ENCODE assay signal across 8 cellular contexts in the genomic region with DNA sequence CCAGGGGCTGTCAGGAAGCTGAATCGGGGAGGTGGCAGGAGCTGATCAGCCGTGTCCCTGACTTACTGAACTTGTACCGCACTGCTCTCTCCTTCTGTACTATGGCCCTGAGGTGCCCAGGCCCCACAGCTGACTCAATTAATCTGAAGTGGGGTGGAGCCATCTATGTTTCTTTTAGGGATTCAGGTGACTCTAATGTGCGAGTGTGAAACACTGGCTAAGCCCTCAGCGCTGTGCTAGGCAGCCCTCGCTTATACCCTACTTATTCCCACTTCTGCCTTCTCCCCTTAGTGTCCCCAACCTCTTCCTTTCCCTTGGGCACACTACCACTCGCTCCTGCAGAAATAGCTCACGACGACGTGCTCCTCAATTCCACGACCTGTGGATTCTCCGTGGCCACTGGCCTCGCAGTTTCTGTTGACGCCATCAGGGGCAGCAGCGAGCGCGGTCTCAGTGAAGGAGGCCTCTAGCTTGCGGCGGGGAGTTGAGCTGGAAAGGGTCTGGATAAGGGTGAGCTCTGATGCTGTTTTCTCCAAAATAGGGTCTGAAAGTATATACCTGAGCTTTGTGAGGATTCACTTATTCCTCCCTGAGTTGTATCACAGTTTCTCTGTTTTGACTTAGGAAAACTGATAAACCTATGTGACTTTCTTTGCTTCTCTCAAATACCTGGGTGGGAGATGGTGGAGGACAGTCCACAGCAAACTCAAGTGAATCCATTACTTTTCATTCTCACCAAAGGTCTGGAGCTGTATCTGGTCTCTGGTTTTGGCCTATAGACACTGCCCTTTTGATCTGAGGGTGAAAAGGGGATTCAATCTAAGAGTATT.
A peak's percentile ranks its signal among the peaks of the same experiment; 100 is the strongest.
DNase-seq lines count a peak whose midpoint lies in the region; ATAC-seq and TF ChIP-seq lines count a peak whose summit lies in the region.

No MANE protein-coding gene starts in this region.

- intact Hi-C loops in Right ventricle myocardium inferior (cut with DNase I) (loop anchor here (10.0 kb wide), 1 partner anchor 64 kb away; no protein-coding TSS in a partner anchor), sciatic nerve (cut with DNase I) (no loop called here)

- H3K4me3 ChIP-seq in LNCaP clone FGC (ENCODE audit: low read depth, low read length) = no peak overlapping the region

- ATAC-seq in Right ventricle myocardium inferior (no peak), sciatic nerve (peak; percentile 44), HG02852 (IDR thresholded peaks at IDR 0.05; ENCODE audit: unreplicated experiment) (no peak), GM18861 (IDR thresholded peaks at IDR 0.05; ENCODE audit: unreplicated experiment) (no peak)

- peak; percentile 53 for TF ChIP-seq CTCF in LNCaP clone FGC (IDR thresholded peaks at IDR 0.05; ENCODE audit: control insufficient read depth, extremely low read depth, insufficient read depth)

- DNase-seq in ELF-1 (ENCODE audit: low read depth, low spot score) = peak; percentile 52
- no peak for DNase-seq in LNCaP clone FGC (ENCODE audit: low read depth)
- peak; percentile 72 to 73 for DNase-seq in activated T-cell treated with anti-CD3 and anti-CD28 coated beads, Interleukin-2, amount 50 U/mL, for 48 hours
- peak; percentile 78 for DNase-seq in Right ventricle myocardium inferior (ENCODE audit: missing footprints)
- DNase-seq in sciatic nerve (ENCODE audit: low spot score) = peak; percentile 67
- DNase-seq in NCI-H1105 (lab: John Stamatoyannopoulos, UW) = no peak

Comparison
In these comparisons a context has a peak if more than half of its experiments do, and no peak if none do; other contexts are left out.
1. DNase-seq: peak in ELF-1 (single experiment), activated T-cell treated with anti-CD3 and anti-CD28 coated beads, Interleukin-2, amount 50 U/mL, for 48 hours (2 of 2), Right ventricle myocardium inferior (single experiment) and sciatic nerve (single experiment); none in LNCaP clone FGC (single experiment) and NCI-H1105 (single experiment).